1 cellular context compared by ENCODE assay signal in the genomic region with DNA sequence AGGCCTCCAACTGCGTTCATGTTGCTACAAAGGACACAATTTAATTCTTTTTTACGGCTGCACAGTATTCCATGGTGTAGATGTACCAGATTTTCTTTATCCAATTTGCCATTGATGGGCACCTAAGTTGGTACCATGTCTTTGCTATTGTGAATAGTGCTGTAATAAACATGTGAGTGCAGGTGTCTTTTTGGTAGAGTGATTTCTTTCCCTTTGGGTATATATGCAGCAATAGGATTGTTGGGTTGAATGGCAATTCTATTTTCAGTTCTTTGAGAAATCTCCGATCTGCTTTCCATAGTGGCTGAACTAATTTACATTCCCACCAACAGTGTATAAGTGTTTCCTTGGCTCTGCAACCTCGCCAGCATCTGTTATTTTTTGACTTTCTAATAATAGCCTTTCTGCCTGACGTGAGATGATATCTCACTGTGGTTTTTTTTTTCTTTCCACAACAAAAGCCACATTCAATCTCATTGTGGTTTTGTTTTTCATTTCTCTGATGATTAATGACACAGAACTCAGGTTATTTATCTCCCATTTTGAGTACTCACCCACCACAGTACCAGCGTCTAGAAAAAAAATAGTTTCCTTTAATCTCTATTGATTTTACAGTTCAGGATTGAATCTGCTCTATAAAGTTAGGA.
TF ChIP-seq lines count a peak whose summit lies in the region.

No MANE protein-coding gene starts in this region.

TF ChIP-seq in GM12878, 131 proteins besides CTCF, POLR2A, EP300 and RAD21 (continued from another document):
- no peak for TF ChIP-seq SMAD5 (IDR thresholded peaks at IDR 0.05; ENCODE audit: low read depth)
- no peak for TF ChIP-seq POLR2AphosphoS2 (IDR thresholded peaks at IDR 0.05; ENCODE audit: low read depth, low read length)
- no peak for TF ChIP-seq MYB (IDR thresholded peaks at IDR 0.05; ENCODE audit: borderline replicate concordance, low read depth, low read length)
- no peak for TF ChIP-seq NRF1 (conservative IDR thresholded peaks at IDR 0.05; ENCODE audit: low read depth, low read length)
- no peak for TF ChIP-seq ZNF687 (IDR thresholded peaks at IDR 0.05)
- TF ChIP-seq SIN3A (IDR thresholded peaks at IDR 0.05; ENCODE audit: low read depth, low read length) = no peak
- peak; percentile 39; the same call in 1 of the 2 replicates for TF ChIP-seq CREM (IDR thresholded peaks at IDR 0.05; ENCODE audit: low read depth)
- no peak for TF ChIP-seq KDM1A (IDR thresholded peaks at IDR 0.05; ENCODE audit: borderline replicate concordance)
- TF ChIP-seq SREBF1 (IDR thresholded peaks at IDR 0.05; ENCODE audit: low read length) = no peak
- TF ChIP-seq, protein P1, sequence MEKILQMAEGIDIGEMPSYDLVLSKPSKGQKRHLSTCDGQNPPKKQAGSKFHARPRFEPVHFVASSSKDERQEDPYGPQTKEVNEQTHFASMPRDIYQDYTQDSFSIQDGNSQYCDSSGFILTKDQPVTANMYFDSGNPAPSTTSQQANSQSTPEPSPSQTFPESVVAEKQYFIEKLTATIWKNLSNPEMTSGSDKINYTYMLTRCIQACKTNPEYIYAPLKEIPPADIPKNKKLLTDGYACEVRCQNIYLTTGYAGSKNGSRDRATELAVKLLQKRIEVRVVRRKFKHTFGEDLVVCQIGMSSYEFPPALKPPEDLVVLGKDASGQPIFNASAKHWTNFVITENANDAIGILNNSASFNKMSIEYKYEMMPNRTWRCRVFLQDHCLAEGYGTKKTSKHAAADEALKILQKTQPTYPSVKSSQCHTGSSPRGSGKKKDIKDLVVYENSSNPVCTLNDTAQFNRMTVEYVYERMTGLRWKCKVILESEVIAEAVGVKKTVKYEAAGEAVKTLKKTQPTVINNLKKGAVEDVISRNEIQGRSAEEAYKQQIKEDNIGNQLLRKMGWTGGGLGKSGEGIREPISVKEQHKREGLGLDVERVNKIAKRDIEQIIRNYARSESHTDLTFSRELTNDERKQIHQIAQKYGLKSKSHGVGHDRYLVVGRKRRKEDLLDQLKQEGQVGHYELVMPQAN (conservative IDR thresholded peaks at IDR 0.05) = no peak
- peak; percentile 67 for TF ChIP-seq ATF7 (IDR thresholded peaks at IDR 0.05; ENCODE audit: low read depth)
- TF ChIP-seq GABPA (IDR thresholded peaks at IDR 0.05; ENCODE audit: low read depth) = no peak
- TF ChIP-seq SREBF2 (IDR thresholded peaks at IDR 0.05; ENCODE audit: low read length) = no peak
- TF ChIP-seq CHD2 (IDR thresholded peaks at IDR 0.05; ENCODE audit: borderline replicate concordance, low read depth, low read length) = no peak
- TF ChIP-seq EED (IDR thresholded peaks at IDR 0.05; ENCODE audit: low read depth) = no peak
- peak; percentile 67; the same call in 1 of the 2 replicates for TF ChIP-seq MTA3 (IDR thresholded peaks at IDR 0.05; ENCODE audit: borderline replicate concordance, low read length)
- no peak for TF ChIP-seq ZNF24 (IDR thresholded peaks at IDR 0.05)
- TF ChIP-seq POU2F2 (IDR thresholded peaks at IDR 0.05; ENCODE audit: borderline replicate concordance, low read depth, low read length) = no peak
